26 cellular contexts compared by ENCODE assay signal in the genomic region with DNA sequence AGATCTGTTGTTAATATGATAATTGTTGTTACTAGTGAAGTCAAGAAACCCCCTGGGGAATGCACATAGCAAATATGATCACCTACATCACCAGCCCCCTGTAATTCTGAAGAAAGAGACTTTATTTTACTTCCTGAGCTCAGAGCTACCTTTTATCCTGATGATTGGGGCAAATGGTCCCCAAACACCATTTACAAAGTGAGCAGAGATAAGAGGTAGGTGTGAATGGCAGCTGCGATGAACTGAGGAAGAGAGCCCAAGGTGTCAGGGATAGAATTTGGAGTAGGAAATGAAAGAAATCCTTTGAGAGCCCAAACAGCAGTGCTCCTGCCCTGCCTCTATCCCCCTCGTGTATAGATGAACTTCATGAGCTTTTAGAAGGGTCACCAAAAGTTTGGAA.
"Had no signal": no experiment of that assay in that cellular context is flagged by ENCODE, and none has a peak within 500 bp of the region (broad histone marks: within the 10 kb centered on the region; RNA-seq: fewer than 3 reads in every experiment).

No MANE protein-coding gene starts in this region.

- H3K27me3 Mint-ChIP-seq: natural killer cell treated with Interleukin-12 subunit alpha and Interleukin-12 subunit beta and Interleukin-15 and Interleukin-18, amount 100 ng/mL, for 72 hours had no signal

- H3K27ac Mint-ChIP-seq: naive thymus-derived CD4-positive, alpha-beta T cell; natural killer cell treated with Interleukin-12 subunit alpha and Interleukin-12 subunit beta and Interleukin-15 and Interleukin-18, amount 100 ng/mL, for 72 hours; stimulated activated naive B cell treated with anti-CD40 and anti-IgM and Interleukin-4, amounts not matched to agents 10 μg/mL and 1 μg/mL and 100 μg/mL, for 72 hours had no signal

- H3K9me3 ChIP-seq: mucosa of descending colon, ovary, prostate gland, testis, thyroid gland, transverse colon, upper lobe of left lung, vagina had no signal

- DNase-seq: hypothalamus; left ventricle myocardium inferior; midbrain; mucosa of descending colon; naive thymus-derived CD4-positive, alpha-beta T cell; ovary; posterior cingulate gyrus; retina; right cardiac atrium; stimulated activated CD4-positive, alpha-beta T cell treated with anti-CD3 and anti-CD28 coated beads, Interleukin-12 subunit alpha, Interleukin-12 subunit beta, amount 100 ng/mL, for 4 hours; stimulated activated CD4-positive, alpha-beta T cell treated with anti-CD3 and anti-CD28 coated beads, Interleukin-15, amount 100 ng/mL, for 24 hours; stimulated activated CD4-positive, alpha-beta T cell treated with anti-CD3 and anti-CD28 coated beads, Interleukin-2, amount 100 ng/mL, for 24 hours; stimulated activated CD4-positive, alpha-beta T cell treated with anti-CD3 and anti-CD28 coated beads, Interleukin-4, amount 100 ng/mL, for 1 hour; stimulated activated naive B cell treated with anti-CD40 and anti-IgM and Interleukin-4, amounts not matched to agents 10 μg/mL and 1 μg/mL and 100 μg/mL, for 72 hours; stimulated activated naive CD8-positive, alpha-beta T cell treated with anti-CD3 and anti-CD28 coated beads, Interleukin-15, Interleukin-2, amounts not matched to agents 100 U/mL and 50 U/mL, for 24 hours; stomach; testis; transverse colon; upper lobe of left lung had no signal

- H3K4me1 ChIP-seq: left ventricle myocardium inferior, prostate gland, stomach, testis, thyroid gland, transverse colon, upper lobe of left lung, vagina had no signal

- H3K4me3 ChIP-seq: left ventricle myocardium inferior, lung, mucosa of descending colon, ovary, prostate gland, skin epidermis, stomach, testis, thyroid gland, transverse colon, upper lobe of left lung, vagina had no signal

- H3K36me3 ChIP-seq: left ventricle myocardium inferior, ovary, prostate gland, stomach, thyroid gland, transverse colon, upper lobe of left lung, vagina had no signal

- H3K4me3 Mint-ChIP-seq: naive thymus-derived CD4-positive, alpha-beta T cell; natural killer cell treated with Interleukin-12 subunit alpha and Interleukin-12 subunit beta and Interleukin-15 and Interleukin-18, amount 100 ng/mL, for 72 hours; stimulated activated naive B cell treated with anti-CD40 and anti-IgM and Interleukin-4, amounts not matched to agents 10 μg/mL and 1 μg/mL and 100 μg/mL, for 72 hours had no signal

- H3K27ac ChIP-seq: left ventricle myocardium inferior, ovary, prostate gland, skin epidermis, stomach, testis, thyroid gland, transverse colon, upper lobe of left lung, vagina had no signal

- H3K27me3 ChIP-seq: ovary, stomach, testis, thyroid gland, transverse colon, upper lobe of left lung, vagina had no signal

- ATAC-seq: mucosa of descending colon; naive thymus-derived CD4-positive, alpha-beta T cell; natural killer cell treated with Interleukin-12 subunit alpha and Interleukin-12 subunit beta and Interleukin-15 and Interleukin-18, amount 100 ng/mL, for 72 hours; right cardiac atrium; sciatic nerve; stimulated activated naive B cell treated with anti-CD40 and anti-IgM and Interleukin-4, amounts not matched to agents 10 μg/mL and 1 μg/mL and 100 μg/mL, for 72 hours; stimulated activated naive CD8-positive, alpha-beta T cell treated with anti-CD3 and anti-CD28 coated beads, Interleukin-15, Interleukin-2, amounts not matched to agents 100 U/mL and 50 U/mL, for 24 hours had no signal

- H3K36me3 Mint-ChIP-seq: natural killer cell treated with Interleukin-12 subunit alpha and Interleukin-12 subunit beta and Interleukin-15 and Interleukin-18, amount 100 ng/mL, for 72 hours; stimulated activated naive B cell treated with anti-CD40 and anti-IgM and Interleukin-4, amounts not matched to agents 10 μg/mL and 1 μg/mL and 100 μg/mL, for 72 hours had no signal

- H3K4me1 Mint-ChIP-seq: naive thymus-derived CD4-positive, alpha-beta T cell had no signal
